Comparison of ENCODE assay signal across 18 cellular contexts in the genomic region with DNA sequence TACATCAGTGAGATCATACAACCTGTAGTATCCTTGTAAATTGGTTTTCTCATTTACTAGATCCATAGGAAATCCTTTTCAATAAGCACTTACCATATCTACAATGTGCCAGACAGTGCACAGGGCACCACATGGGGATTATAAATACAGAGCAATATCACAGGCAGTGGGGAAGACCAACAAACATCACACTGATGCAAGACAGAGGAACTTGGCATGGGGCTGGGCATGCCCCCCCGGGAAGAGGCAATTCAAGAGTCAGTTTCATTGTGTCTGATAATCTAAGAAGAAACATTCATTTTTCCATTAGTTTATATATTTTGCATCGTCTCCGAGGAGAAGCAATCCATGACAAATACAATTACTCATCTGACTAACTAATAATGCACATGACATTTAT. TPM values are rescaled to one million over a fixed set of nuclear protein-coding genes. Genes with fewer than 3 reads are reported as not detected.
DNase-seq lines count a peak whose midpoint lies in the region; ATAC-seq and TF ChIP-seq lines count a peak whose summit lies in the region.
"Had no signal": no experiment of that assay in that cellular context is flagged by ENCODE, and none has a peak within 500 bp of the region (broad histone marks: within the 10 kb centered on the region; RNA-seq: fewer than 3 reads in every experiment).

No MANE protein-coding gene starts in this region.

- no peak overlapping the region for H3K4me3 Mint-ChIP-seq in activated T-cell treated with anti-CD3 and anti-CD28 coated beads, Interleukin-2, amount 50 U/mL, for 24 hours
- no peak overlapping the region for H3K4me3 Mint-ChIP-seq in activated CD4-positive, alpha-beta memory T cell treated with anti-CD3 and anti-CD28 coated beads for 36 hours
- H3K4me3 Mint-ChIP-seq: T-cell had no signal

- H3K9ac ChIP-seq in rectal smooth muscle tissue (ENCODE audit: low read length) = no peak overlapping the region

- DNase-seq in HCEC 1CT (peak; percentile 20), Panc1 (ENCODE audit: low read depth, low spot score) (no peak), fibroblast of the aortic adventitia (ENCODE audit: low read depth) (peak; percentile 28), SJCRH30 (no peak)
- DNase-seq in activated T-cell treated with anti-CD3 and anti-CD28 coated beads, Interleukin-2, amount 50 U/mL, for 24 hours = no peak
- no peak for DNase-seq in activated CD4-positive, alpha-beta memory T cell treated with anti-CD3 and anti-CD28 coated beads for 36 hours
- DNase-seq: ACHN, AML-193, DMS53, MM.1S, NCI-H1105, NCI-H187, NCI-H446, T-cell had no signal

- TF ChIP-seq CTCF in Panc1 (IDR thresholded peaks at IDR 0.05) (no peak), fibroblast of the aortic adventitia (IDR thresholded peaks at IDR 0.05; ENCODE audit: insufficient read depth, low read length) (no peak)

- CTCF ChIA-PET in Panc1 (lab: Charles Lee) = no interaction called here
- CTCF ChIA-PET in activated CD4-positive, alpha-beta memory T cell treated with anti-CD3 and anti-CD28 coated beads for 36 hours (lab: Charles Lee) = no interaction called here

- H3K27me3 Mint-ChIP-seq in activated T-cell treated with anti-CD3 and anti-CD28 coated beads, Interleukin-2, amount 50 U/mL, for 24 hours = no peaks in the 10 kb centered on the region
- no peaks in the 10 kb centered on the region for H3K27me3 Mint-ChIP-seq in activated CD4-positive, alpha-beta memory T cell treated with anti-CD3 and anti-CD28 coated beads for 36 hours
- H3K27me3 Mint-ChIP-seq: T-cell had no signal

- no peak overlapping the region for H3K27ac Mint-ChIP-seq in activated T-cell treated with anti-CD3 and anti-CD28 coated beads, Interleukin-2, amount 50 U/mL, for 24 hours
- H3K27ac Mint-ChIP-seq in activated CD4-positive, alpha-beta memory T cell treated with anti-CD3 and anti-CD28 coated beads for 36 hours = no peak overlapping the region
- H3K27ac Mint-ChIP-seq: T-cell had no signal

- no peaks in the 10 kb centered on the region for H3K27me3 ChIP-seq in Panc1 (ENCODE audit: control insufficient read depth, insufficient read depth, low read length)
- H3K27me3 ChIP-seq in rectal smooth muscle tissue (ENCODE audit: control insufficient read depth, insufficient read depth, low read length) = no peaks in the 10 kb centered on the region
- no peaks in the 10 kb centered on the region for H3K27me3 ChIP-seq in SJCRH30
- H3K27me3 ChIP-seq: SJSA1 had no signal

- H3K27ac ChIP-seq in Panc1 (ENCODE audit: low read length) = no peak overlapping the region
- H3K27ac ChIP-seq in rectal smooth muscle tissue (ENCODE audit: low read depth, low read length) = no peak overlapping the region
- H3K27ac ChIP-seq in SJCRH30 = no peak overlapping the region
- H3K27ac ChIP-seq: SJSA1 had no signal

- in situ Hi-C loops in Panc1 (cut with HindIII; ENCODE audit: low pct_unique_long_range_greater_than_20kb, low sequenced_read_pairs) = no loop called here

- no peak overlapping the region for H3K4me3 ChIP-seq in Panc1 (ENCODE audit: low read depth in 2 of 2, low read length in 2 of 2)
- H3K4me3 ChIP-seq in fibroblast of the aortic adventitia (ENCODE audit: low read depth, low read length) = no peak overlapping the region
- H3K4me3 ChIP-seq in rectal smooth muscle tissue (ENCODE audit: low read length) = peak overlapping the region; percentile 18
- no peak overlapping the region for H3K4me3 ChIP-seq in SJCRH30
- H3K4me3 ChIP-seq: SJSA1 had no signal

- no peaks in the 10 kb centered on the region for H3K9me3 ChIP-seq in Panc1 (ENCODE audit: control insufficient read depth, insufficient read depth, low read depth, low read length)
- H3K9me3 ChIP-seq in SJCRH30 (replicated peaks) = no peaks in the 10 kb centered on the region; the same call in 1 of the 2 replicates
- H3K9me3 ChIP-seq: SJSA1 had no signal

- POLR2A ChIA-PET in Panc1 (lab: Charles Lee) = no interaction called here
- POLR2A ChIA-PET in activated CD4-positive, alpha-beta memory T cell treated with anti-CD3 and anti-CD28 coated beads for 36 hours (lab: Charles Lee) = no interaction called here

- ATAC-seq in Panc1 = 0 out of 2 replicates have a peak, but pooled peaks have one; percentile 40
- no peak for ATAC-seq in HG02623 (IDR thresholded peaks at IDR 0.05; ENCODE audit: unreplicated experiment)
- ATAC-seq: HCT116, T-cell had no signal

- no TSS peak for BruUV-seq in Panc1 (replicated peaks; lab: Mats Ljungman, UMichigan)

- peaks cover 6% of the 10 kb centered on the region for H3K9me3 Mint-ChIP-seq in activated T-cell treated with anti-CD3 and anti-CD28 coated beads, Interleukin-2, amount 50 U/mL, for 24 hours
- H3K9me3 Mint-ChIP-seq in activated CD4-positive, alpha-beta memory T cell treated with anti-CD3 and anti-CD28 coated beads for 36 hours = peaks cover 10% of the 10 kb centered on the region

- no peaks in the 10 kb centered on the region; the same call in 1 of the 2 replicates for H3K36me3 ChIP-seq in Panc1 (ENCODE audit: control insufficient read depth, insufficient read depth, low read length)
- peaks cover 5% of the 10 kb centered on the region for H3K36me3 ChIP-seq in rectal smooth muscle tissue (ENCODE audit: control insufficient read depth, insufficient read depth, low read length)
- no peaks in the 10 kb centered on the region; the same call in 1 of the 2 replicates for H3K36me3 ChIP-seq in SJCRH30

- peaks cover 9% of the 10 kb centered on the region for H3K4me1 ChIP-seq in Panc1 (ENCODE audit: control insufficient read depth, insufficient read depth, low read length)
- peaks cover 45% of the 10 kb centered on the region for H3K4me1 ChIP-seq in rectal smooth muscle tissue (ENCODE audit: control insufficient read depth, insufficient read depth, low read length)
- peaks cover 11% of the 10 kb centered on the region for H3K4me1 ChIP-seq in SJCRH30

- intact Hi-C loops in Panc1 (cut with micrococcal nuclease; ENCODE audit: unreplicated experiment) = no loop called here
- intact Hi-C loops in activated CD4-positive, alpha-beta memory T cell treated with anti-CD3 and anti-CD28 coated beads for 36 hours (cut with micrococcal nuclease) = no loop called here

- H3K4me1 Mint-ChIP-seq in activated T-cell treated with anti-CD3 and anti-CD28 coated beads, Interleukin-2, amount 50 U/mL, for 24 hours (ENCODE audit: low read depth) = peaks cover 8% of the 10 kb centered on the region
- H3K4me1 Mint-ChIP-seq in activated CD4-positive, alpha-beta memory T cell treated with anti-CD3 and anti-CD28 coated beads for 36 hours (ENCODE audit: low read depth) = peaks cover 6% of the 10 kb centered on the region
- H3K4me1 Mint-ChIP-seq: T-cell had no signal

- H3K36me3 Mint-ChIP-seq in activated T-cell treated with anti-CD3 and anti-CD28 coated beads, Interleukin-2, amount 50 U/mL, for 24 hours (ENCODE audit: low read depth) = peaks cover 15% of the 10 kb centered on the region
- H3K36me3 Mint-ChIP-seq in activated CD4-positive, alpha-beta memory T cell treated with anti-CD3 and anti-CD28 coated beads for 36 hours = peaks cover 13% of the 10 kb centered on the region

RNA-seq across cellular contexts. Expression of gene NT5DC3, which starts 16.2 kb away (rescaled TPM):
- 24.9 TPM for total RNA-seq in Panc1 (2021; ENCODE audit: unreplicated experiment)
- 5.7 TPM for polyA plus RNA-seq in Panc1 (2012; ENCODE audit: insufficient read length)
- 7.0 and 11.7 TPM in 2 replicates for total RNA-seq in fibroblast of the aortic adventitia (ENCODE audit: low replicate concordance)
- 13.2 and 14.8 TPM in 2 replicates for total RNA-seq in SJCRH30 (2014; rRNA removed; shearing (Covaris generic))
- 1 to 10 TPM; 6.8 to 7.5 TPM for total RNA-seq in activated CD4-positive, alpha-beta memory T cell treated with anti-CD3 and anti-CD28 coated beads for 36 hours

Comparison
In these comparisons a context has a peak if more than half of its experiments do, and no peak if none do; other contexts are left out.
1. DNase-seq: peak in HCEC 1CT (single experiment) and fibroblast of the aortic adventitia (single experiment); none in Panc1 (single experiment), SJCRH30 (0 of 2), activated T-cell treated with anti-CD3 and anti-CD28 coated beads, Interleukin-2, amount 50 U/mL, for 24 hours (single experiment) and activated CD4-positive, alpha-beta memory T cell treated with anti-CD3 and anti-CD28 coated beads for 36 hours (single experiment).